Comparison of ENCODE assay signal across 19 cellular contexts in genomic region chr6:110250058-110250457, GRCh38.
A peak's percentile ranks its signal among the peaks of the same experiment; 100 is the strongest.
DNase-seq lines count a peak whose midpoint lies in the region; ATAC-seq and TF ChIP-seq lines count a peak whose summit lies in the region.
"Had no signal": no experiment of that assay in that cellular context is flagged by ENCODE, and none has a peak within 500 bp of the region (broad histone marks: within the 10 kb centered on the region; RNA-seq: fewer than 3 reads in every experiment).

No MANE protein-coding gene starts in this region.

- TF ChIP-seq CTCF in Panc1 (IDR thresholded peaks at IDR 0.05) (no peak), WTC11 (IDR thresholded peaks at IDR 0.05) (no peak), endodermal cell (conservative IDR thresholded peaks at IDR 0.05) (no peak), chondrocyte (IDR thresholded peaks at IDR 0.05) (no peak)

- ATAC-seq in Panc1 (peak; percentile 30; the same call in 1 of the 2 replicates), WTC11 (no peak), GM21515 (IDR thresholded peaks at IDR 0.05; ENCODE audit: unreplicated experiment) (no peak)
- ATAC-seq: GM12878 had no signal

- H3K27me3 ChIP-seq in Panc1 (ENCODE audit: control insufficient read depth, insufficient read depth, low read length) (no peaks in the 10 kb centered on the region), endodermal cell (ENCODE audit: control insufficient read depth, insufficient read depth, low read length, poor library complexity, severe bottlenecking) (no peaks in the 10 kb centered on the region)

- H3K9me3 ChIP-seq in Panc1 (ENCODE audit: control insufficient read depth, insufficient read depth, low read depth, low read length), result no peaks in the 10 kb centered on the region
- no peaks in the 10 kb centered on the region for H3K9me3 ChIP-seq in endodermal cell (ENCODE audit: control insufficient read depth, low read length)

- H3K9ac ChIP-seq in endodermal cell (ENCODE audit: extremely low read depth, low read length, poor library complexity, severe bottlenecking), result no peak overlapping the region

- H3K9me3 Mint-ChIP-seq in WTC11, result peaks cover 6% of the 10 kb centered on the region; the same call in 1 of the 2 replicates
- peaks cover 3% of the 10 kb centered on the region for H3K9me3 Mint-ChIP-seq in endodermal cell
- no peaks in the 10 kb centered on the region for H3K9me3 Mint-ChIP-seq in chondrocyte (ENCODE audit: low read depth)
- no peaks in the 10 kb centered on the region for H3K9me3 Mint-ChIP-seq in activated naive CD4-positive, alpha-beta T cell treated with anti-CD3 and anti-CD28 coated beads, Interleukin-2, amount 10 ng/mL, durations not matched to agents 7 days and 5 days

- H3K4me3 Mint-ChIP-seq in WTC11, result no peak overlapping the region
- H3K4me3 Mint-ChIP-seq in endodermal cell, result no peak overlapping the region
- no peak overlapping the region for H3K4me3 Mint-ChIP-seq in chondrocyte (ENCODE audit: unreplicated experiment)
- no peak overlapping the region for H3K4me3 Mint-ChIP-seq in activated naive CD4-positive, alpha-beta T cell treated with anti-CD3 and anti-CD28 coated beads, Interleukin-2, amount 10 ng/mL, durations not matched to agents 7 days and 5 days
- H3K4me3 Mint-ChIP-seq: CD4-positive, alpha-beta memory T cell had no signal

- WGBS in endodermal cell (ENCODE audit: insufficient coverage in 1 of 2, insufficient read length in 1 of 2), 2 experiments, result 78 to 93% methylated on average over 3 to 4 of the region's 4 CpGs

- H3K27me3 Mint-ChIP-seq in WTC11 (ENCODE audit: low read depth) (no peaks in the 10 kb centered on the region), endodermal cell (ENCODE audit: insufficient read depth) (peaks cover 1% of the 10 kb centered on the region), chondrocyte (ENCODE audit: low read depth) (peaks cover 2% of the 10 kb centered on the region)
- no peaks in the 10 kb centered on the region for H3K27me3 Mint-ChIP-seq in activated naive CD4-positive, alpha-beta T cell treated with anti-CD3 and anti-CD28 coated beads, Interleukin-2, amount 10 ng/mL, durations not matched to agents 7 days and 5 days

- H3K27ac ChIP-seq in Panc1 (ENCODE audit: low read length), result no peak overlapping the region
- H3K27ac ChIP-seq in endodermal cell (ENCODE audit: low read depth, low read length), result no peak overlapping the region

- intact Hi-C loops in Panc1 (cut with micrococcal nuclease; ENCODE audit: unreplicated experiment), result no loop called here

- peak overlapping the region; percentile 35; the same call in 1 of the 2 replicates for H3K27ac Mint-ChIP-seq in WTC11
- no peak overlapping the region for H3K27ac Mint-ChIP-seq in endodermal cell
- H3K27ac Mint-ChIP-seq in chondrocyte (ENCODE audit: unreplicated experiment), result no peak overlapping the region
- no peak overlapping the region for H3K27ac Mint-ChIP-seq in activated naive CD4-positive, alpha-beta T cell treated with anti-CD3 and anti-CD28 coated beads, Interleukin-2, amount 10 ng/mL, durations not matched to agents 7 days and 5 days
- H3K27ac Mint-ChIP-seq: CD4-positive, alpha-beta memory T cell had no signal

- BruUV-seq in Panc1 (replicated peaks; lab: Mats Ljungman, UMichigan), result no TSS peak

- in situ Hi-C loops in Panc1 (cut with HindIII; ENCODE audit: low pct_unique_long_range_greater_than_20kb, low sequenced_read_pairs), result no loop called here

- H3K36me3 Mint-ChIP-seq in WTC11 (no peaks in the 10 kb centered on the region), endodermal cell (ENCODE audit: low read depth) (no peaks in the 10 kb centered on the region), chondrocyte (ENCODE audit: low read depth) (no peaks in the 10 kb centered on the region)
- no peaks in the 10 kb centered on the region for H3K36me3 Mint-ChIP-seq in activated naive CD4-positive, alpha-beta T cell treated with anti-CD3 and anti-CD28 coated beads, Interleukin-2, amount 10 ng/mL, durations not matched to agents 7 days and 5 days

- DNase-seq in Panc1 (ENCODE audit: low read depth, low spot score) (no peak), WTC11 (ENCODE audit: low spot score) (no peak), endodermal cell (peak; percentile 50), left kidney (ENCODE audit: low read depth, low spot score) (peak; percentile 61), SKM-1 (lab: John Stamatoyannopoulos, UW; ENCODE audit: unreplicated experiment) (no peak), chondrocyte (ENCODE audit: low spot score) (no peak)
- no peak for DNase-seq in activated naive CD4-positive, alpha-beta T cell treated with anti-CD3 and anti-CD28 coated beads, Interleukin-2, amount 10 ng/mL, durations not matched to agents 7 days and 5 days
- DNase-seq: C1 segment of cervical spinal cord; CD4-positive, alpha-beta memory T cell; COR-L47; DMS153; DMS79; EL; GDM1; GOT3; H7; HCEC 1CT had no signal

- H3K4me1 ChIP-seq in Panc1 (ENCODE audit: control insufficient read depth, insufficient read depth, low read length), result no peaks in the 10 kb centered on the region
- no peaks in the 10 kb centered on the region for H3K4me1 ChIP-seq in endodermal cell (ENCODE audit: control insufficient read depth, insufficient read depth, low read length)

- H3K4me3 ChIP-seq in Panc1 (ENCODE audit: low read depth in 2 of 2, low read length in 2 of 2) (no peak overlapping the region), endodermal cell (ENCODE audit: low read length) (no peak overlapping the region)
- H3K4me3 ChIP-seq: GM12878 had no signal

- H3K36me3 ChIP-seq in Panc1 (ENCODE audit: control insufficient read depth, insufficient read depth, low read length) (no peaks in the 10 kb centered on the region), endodermal cell (ENCODE audit: control insufficient read depth, insufficient read depth, low read length) (no peaks in the 10 kb centered on the region)

- peaks cover 18% of the 10 kb centered on the region for H3K4me1 Mint-ChIP-seq in WTC11
- peaks cover 3% of the 10 kb centered on the region for H3K4me1 Mint-ChIP-seq in endodermal cell
- H3K4me1 Mint-ChIP-seq in chondrocyte (ENCODE audit: low read depth), result no peaks in the 10 kb centered on the region
- no peaks in the 10 kb centered on the region for H3K4me1 Mint-ChIP-seq in activated naive CD4-positive, alpha-beta T cell treated with anti-CD3 and anti-CD28 coated beads, Interleukin-2, amount 10 ng/mL, durations not matched to agents 7 days and 5 days
- H3K4me1 Mint-ChIP-seq: CD4-positive, alpha-beta memory T cell had no signal

- POLR2A ChIA-PET in Panc1 (lab: Charles Lee), result no interaction called here
- POLR2A ChIA-PET in WTC11 (lab: Charles Lee), result no interaction called here

- CTCF ChIA-PET in Panc1 (lab: Charles Lee), result no interaction called here
- CTCF ChIA-PET in WTC11 (lab: Charles Lee), result no interaction called here
- CTCF ChIA-PET in activated naive CD4-positive, alpha-beta T cell treated with anti-CD3 and anti-CD28 coated beads, Interleukin-2, amount 10 ng/mL, durations not matched to agents 7 days and 5 days (lab: Charles Lee), result no interaction called here

TF ChIP-seq in WTC11, 78 proteins besides CTCF, POLR2A, EP300 and RAD21 (continues in another document):
- TF ChIP-seq E2F1 (CRISPR knock-in tag; IDR thresholded peaks at IDR 0.05) (no peak), TEAD1 (CRISPR knock-in tag; IDR thresholded peaks at IDR 0.05) (no peak), E2F5 (CRISPR knock-in tag; IDR thresholded peaks at IDR 0.05) (no peak), STAT6 (CRISPR knock-in tag; conservative IDR thresholded peaks at IDR 0.05; ENCODE audit: low read depth) (no peak), ERG (CRISPR knock-in tag; IDR thresholded peaks at IDR 0.05) (no peak)

Comparison
In these comparisons a context has a peak if more than half of its experiments do, and no peak if none do; other contexts are left out.
1. DNase-seq: peak in endodermal cell (single experiment) and left kidney (single experiment); none in Panc1 (single experiment), WTC11 (single experiment), SKM-1 (single experiment), chondrocyte (single experiment) and activated naive CD4-positive, alpha-beta T cell treated with anti-CD3 and anti-CD28 coated beads, Interleukin-2, amount 10 ng/mL, durations not matched to agents 7 days and 5 days (single experiment).